26 cellular contexts compared by ENCODE assay signal in genomic region chr1:181349512-181349911, GRCh38.
DNase-seq lines count a peak whose midpoint lies in the region; ATAC-seq, FAIRE-seq and TF ChIP-seq lines count a peak whose summit lies in the region.
"Had no signal": no experiment of that assay in that cellular context is flagged by ENCODE, and none has a peak within 500 bp of the region (broad histone marks: within the 10 kb centered on the region; RNA-seq: fewer than 3 reads in every experiment).

No MANE protein-coding gene starts in this region.

- no peak overlapping the region for H2AK5ac ChIP-seq in neuronal stem cell (ENCODE audit: low read depth, low read length)

- POLR2A ChIA-PET in HepG2 (lab: Yijun Ruan, JAX): no interaction called here
- POLR2A ChIA-PET in GM12878 (lab: Charles Lee): no interaction called here

- H3K27ac ChIP-seq in HepG2 (ENCODE audit: extremely low read length, insufficient read depth, low read length) (no peak overlapping the region), right lobe of liver (no peak overlapping the region), GM12878 (ENCODE audit: control insufficient read depth, insufficient read depth) (no peak overlapping the region), upper lobe of right lung (no peak overlapping the region), neuronal stem cell (replicated peaks; ENCODE audit: low read length) (no peak overlapping the region)
- H3K27ac ChIP-seq: A549; BLaER1 treated with 17β-estradiol and CSF1 and Interleukin-3, amounts not matched to agents 10 nM and 100 nM; KMS-11; PC-9; SJCRH30 had no signal

- no peak overlapping the region for H2BK120ac ChIP-seq in neuronal stem cell (ENCODE audit: low read depth, low read length)

- CTCF ChIA-PET in HepG2 (lab: Yijun Ruan, JAX; ENCODE audit: low intra/inter-chr PET ratio, low total read pairs): no interaction called here
- CTCF ChIA-PET in GM12878 (lab: Yijun Ruan, JAX): no interaction called here

- no peak overlapping the region for H3K18ac ChIP-seq in neuronal stem cell (ENCODE audit: low read length)

- H3K27me3 Mint-ChIP-seq in activated naive CD8-positive, alpha-beta T cell treated with anti-CD3 and anti-CD28 coated beads, Interleukin-2, amount 50 U/mL, for 24 hours: no peaks in the 10 kb centered on the region
- H3K27me3 Mint-ChIP-seq: CD4-positive, alpha-beta T cell had no signal

- H3K4ac ChIP-seq in neuronal stem cell (ENCODE audit: low read length): no peak overlapping the region

- H3K9ac ChIP-seq in HepG2 (ENCODE audit: insufficient read depth, low read depth, low read length): no peak overlapping the region
- no peak overlapping the region for H3K9ac ChIP-seq in GM12878 (ENCODE audit: control insufficient read depth, insufficient read depth, low read length)
- no peak overlapping the region for H3K9ac ChIP-seq in neuronal stem cell (ENCODE audit: low read depth, low read length, poor library complexity)
- H3K9ac ChIP-seq: BLaER1 treated with 17β-estradiol and CSF1 and Interleukin-3, amounts not matched to agents 10 nM and 100 nM; KMS-11 had no signal

- no peaks in the 10 kb centered on the region for H3K79me1 ChIP-seq in neuronal stem cell (ENCODE audit: low read depth, low read length)

- H3K4me1 ChIP-seq in HepG2 (ENCODE audit: insufficient read depth, low read length) (no peaks in the 10 kb centered on the region), right lobe of liver (no peaks in the 10 kb centered on the region), GM12878 (ENCODE audit: control insufficient read depth, insufficient read depth, low read length) (no peaks in the 10 kb centered on the region), upper lobe of right lung (no peaks in the 10 kb centered on the region), neuronal stem cell (ENCODE audit: control insufficient read depth in 2 of 2, insufficient read depth in 1 of 2, low read depth in 1 of 2, low read length in 2 of 2) (no peaks in the 10 kb centered on the region)
- H3K4me1 ChIP-seq: A549, SJCRH30 had no signal

- H3K27ac Mint-ChIP-seq in activated naive CD8-positive, alpha-beta T cell treated with anti-CD3 and anti-CD28 coated beads, Interleukin-2, amount 50 U/mL, for 24 hours: no peak overlapping the region
- H3K27ac Mint-ChIP-seq: CD4-positive, alpha-beta T cell had no signal

- DNase-seq in HepG2 (ENCODE audit: low spot score) (no peak), right lobe of liver (no peak), GM12878 (ENCODE audit: low read depth, low spot score) (no peak), islet precursor cell (peak; percentile 48), upper lobe of right lung (no peak), neuronal stem cell (ENCODE audit: low spot score) (no peak)
- no peak for DNase-seq in activated naive CD8-positive, alpha-beta T cell treated with anti-CD3 and anti-CD28 coated beads, Interleukin-2, amount 50 U/mL, for 24 hours
- DNase-seq: AML-193; CD4-positive, alpha-beta T cell; COR-L47; DMS53; HCEC 1CT; IMR-90; MM.1S; NCI-H2029; NCI-H446; NCI-H524 treated with DMSO at 0.1 percent for 48 hours; NCI-H82; NK-92 treated with Interleukin-12 subunit alpha and Interleukin-12 subunit beta, amount 100 ng/mL, for 24 hours; PC-9; SJCRH30 had no signal

- H3K14ac ChIP-seq in neuronal stem cell (ENCODE audit: low read length): no peak overlapping the region

- H3K27me3 ChIP-seq in HepG2 (ENCODE audit: control insufficient read depth in 1 of 2, insufficient read depth in 2 of 2, low read length in 2 of 2): peaks cover 3 to 31% of the 10 kb centered on the region in 2 experiments; a peak in 3 of 5 replicates
- H3K27me3 ChIP-seq in right lobe of liver: no peaks in the 10 kb centered on the region
- H3K27me3 ChIP-seq in GM12878 (replicated peaks in 1 of 2; ENCODE audit: control insufficient read depth in 2 of 2, insufficient read depth in 2 of 2, low read length in 1 of 2): peaks cover 0 to 9% of the 10 kb centered on the region in 2 experiments; a peak in 2 of 4 replicates
- no peaks in the 10 kb centered on the region for H3K27me3 ChIP-seq in upper lobe of right lung
- peaks cover 0 to 4% (median 0%) of the 10 kb centered on the region in 3 experiments for H3K27me3 ChIP-seq in neuronal stem cell (ENCODE audit: control insufficient read depth in 3 of 3, insufficient read depth in 3 of 3, low read depth in 1 of 3, low read length in 3 of 3)
- H3K27me3 ChIP-seq: BLaER1 treated with 17β-estradiol and CSF1 and Interleukin-3, amounts not matched to agents 10 nM and 100 nM; SJCRH30 had no signal

- H4K91ac ChIP-seq in neuronal stem cell (ENCODE audit: low read depth, low read length, poor library complexity): no peak overlapping the region

- H3K9me3 Mint-ChIP-seq in activated naive CD8-positive, alpha-beta T cell treated with anti-CD3 and anti-CD28 coated beads, Interleukin-2, amount 50 U/mL, for 24 hours: no peaks in the 10 kb centered on the region
- H3K9me3 Mint-ChIP-seq: CD4-positive, alpha-beta T cell had no signal

- H2AFZ ChIP-seq in HepG2 (ENCODE audit: low read length) (no peak overlapping the region), GM12878 (ENCODE audit: control insufficient read depth, low read depth, low read length) (no peak overlapping the region), neuronal stem cell (ENCODE audit: low read length) (no peak overlapping the region)
- H2AFZ ChIP-seq: PC-9 had no signal

- no peak for ATAC-seq in HepG2
- ATAC-seq in right lobe of liver: no peak
- no peak for ATAC-seq in GM12878
- ATAC-seq in upper lobe of right lung: peak; percentile 16
- ATAC-seq in activated naive CD8-positive, alpha-beta T cell treated with anti-CD3 and anti-CD28 coated beads, Interleukin-2, amount 50 U/mL, for 24 hours: no peak
- ATAC-seq: A549, Right ventricle myocardium inferior had no signal

- RAD21 ChIA-PET in GM12878 (lab: Charles Lee; ENCODE audit: unreplicated experiment): no interaction called here

- no peaks in the 10 kb centered on the region for H3K9me3 ChIP-seq in HepG2 (ENCODE audit: low read length)
- no peaks in the 10 kb centered on the region for H3K9me3 ChIP-seq in right lobe of liver
- no peaks in the 10 kb centered on the region for H3K9me3 ChIP-seq in GM12878 (replicated peaks; ENCODE audit: control insufficient read depth, insufficient read depth, low read length)
- no peaks in the 10 kb centered on the region for H3K9me3 ChIP-seq in upper lobe of right lung
- H3K9me3 ChIP-seq in neuronal stem cell (replicated peaks in 1 of 2; ENCODE audit: control insufficient read depth in 2 of 2, insufficient read depth in 1 of 2, low read depth in 1 of 2, low read length in 2 of 2): peaks cover 0 to 2% of the 10 kb centered on the region in 2 donors
- H3K9me3 ChIP-seq: A549; BLaER1 treated with 17β-estradiol and CSF1 and Interleukin-3, amounts not matched to agents 10 nM and 100 nM; SJCRH30 had no signal

- H3K4me3 Mint-ChIP-seq in activated naive CD8-positive, alpha-beta T cell treated with anti-CD3 and anti-CD28 coated beads, Interleukin-2, amount 50 U/mL, for 24 hours: no peak overlapping the region
- H3K4me3 Mint-ChIP-seq: CD4-positive, alpha-beta T cell had no signal

- H4K20me1 ChIP-seq in HepG2 (ENCODE audit: insufficient read depth, low read length) (no peaks in the 10 kb centered on the region), GM12878 (ENCODE audit: control insufficient read depth, insufficient read depth) (no peaks in the 10 kb centered on the region)
- H4K20me1 ChIP-seq: BLaER1 treated with 17β-estradiol and CSF1 and Interleukin-3, amounts not matched to agents 10 nM and 100 nM had no signal

- no peak for TF ChIP-seq RAD21 in HepG2 (CRISPR knock-in tag; IDR thresholded peaks at IDR 0.05)
- no peak for TF ChIP-seq RAD21 in GM12878 (IDR thresholded peaks at IDR 0.05; ENCODE audit: insufficient read depth, low read depth, low read length)

- no peaks in the 10 kb centered on the region for H3K79me2 ChIP-seq in HepG2 (ENCODE audit: insufficient read depth, low read length)
- H3K79me2 ChIP-seq in GM12878 (ENCODE audit: control insufficient read depth, insufficient read depth, low read length): no peaks in the 10 kb centered on the region

- H3K4me2 ChIP-seq in HepG2 (ENCODE audit: low read depth, low read length) (no peak overlapping the region), GM12878 (ENCODE audit: control insufficient read depth, insufficient read depth) (no peak overlapping the region), neuronal stem cell (ENCODE audit: insufficient read depth, low read length, poor library complexity, severe bottlenecking) (no peak overlapping the region)
- H3K4me2 ChIP-seq: A549; BLaER1 treated with 17β-estradiol and CSF1 and Interleukin-3, amounts not matched to agents 10 nM and 100 nM; KMS-11; PC-9 had no signal

- TF ChIP-seq CTCF in HepG2 (CRISPR knock-in tag; IDR thresholded peaks at IDR 0.05) (no peak), right lobe of liver (IDR thresholded peaks at IDR 0.05) (no peak), GM12878 (IDR thresholded peaks at IDR 0.05 in 2 of 3, conservative IDR thresholded peaks at IDR 0.05 in 1 of 3; ENCODE audit: control insufficient read depth in 2 of 3, extremely low read depth in 1 of 3, insufficient read depth in 1 of 3, low read depth in 3 of 3, low read length in 3 of 3) (no peak), upper lobe of right lung (IDR thresholded peaks at IDR 0.05) (no peak)

- intact Hi-C loops in HepG2 (cut with micrococcal nuclease; ENCODE audit: unreplicated experiment) (no loop called here), right lobe of liver (cut with DNase I) (no loop called here), GM12878 (cut with micrococcal nuclease; ENCODE audit: unreplicated experiment) (no loop called here), upper lobe of right lung (cut with DNase I) (no loop called here)

- no peak overlapping the region for H2BK5ac ChIP-seq in neuronal stem cell (ENCODE audit: low read length)

- H3K23ac ChIP-seq in neuronal stem cell (ENCODE audit: low read depth, low read length, poor library complexity): no peak overlapping the region

- 4% methylated on average over 2 of the region's 2 CpGs for WGBS in HepG2 (ENCODE audit: low lambda C conversion rate)
- 89% methylated on average over 1 of the region's 2 CpGs for WGBS in right lobe of liver (ENCODE audit: insufficient coverage, low coverage, low lambda C conversion rate, missing lambda C conversion rate)
- 0% methylated on average over 2 of the region's 2 CpGs for WGBS in GM12878 (ENCODE audit: insufficient coverage, insufficient replicate concordance, low lambda C conversion rate, missing lambda C conversion rate)
- WGBS in neuronal stem cell (ENCODE audit: extremely low coverage in 2 of 2, insufficient read length in 2 of 2, insufficient replicate concordance in 1 of 2), 2 donors: no CpG with 5 or more reads among the region's 2 CpGs

- H3K4me3 ChIP-seq in HepG2 (replicated peaks in 1 of 3; ENCODE audit: insufficient read depth in 1 of 3, low read depth in 2 of 3, low read length in 3 of 3): no peak overlapping the region
- no peak overlapping the region for H3K4me3 ChIP-seq in right lobe of liver
- H3K4me3 ChIP-seq in GM12878: no peak overlapping the region
- no peak overlapping the region for H3K4me3 ChIP-seq in upper lobe of right lung
- no peak overlapping the region for H3K4me3 ChIP-seq in neuronal stem cell (ENCODE audit: low read length in 2 of 2)
- H3K4me3 ChIP-seq: A549; BLaER1 treated with 17β-estradiol and CSF1 and Interleukin-3, amounts not matched to agents 10 nM and 100 nM; PC-9; SJCRH30 had no signal

- H2BK15ac ChIP-seq in neuronal stem cell (ENCODE audit: low read length): no peak overlapping the region

- H3K4me1 Mint-ChIP-seq in activated naive CD8-positive, alpha-beta T cell treated with anti-CD3 and anti-CD28 coated beads, Interleukin-2, amount 50 U/mL, for 24 hours: peaks cover 7% of the 10 kb centered on the region

- H2BK12ac ChIP-seq in neuronal stem cell (ENCODE audit: low read length): no peak overlapping the region

- H3K36me3 ChIP-seq in HepG2 (replicated peaks in 1 of 2; ENCODE audit: control insufficient read depth in 1 of 2, insufficient read depth in 2 of 2, low read length in 2 of 2) (no peaks in the 10 kb centered on the region), right lobe of liver (no peaks in the 10 kb centered on the region), GM12878 (ENCODE audit: control insufficient read depth in 2 of 2, insufficient read depth in 2 of 2, low read length in 1 of 2) (no peaks in the 10 kb centered on the region), upper lobe of right lung (no peaks in the 10 kb centered on the region), neuronal stem cell (replicated peaks in 1 of 2; ENCODE audit: control insufficient read depth in 2 of 2, insufficient read depth in 2 of 2, low read length in 2 of 2) (no peaks in the 10 kb centered on the region)
- H3K36me3 ChIP-seq: BLaER1 treated with 17β-estradiol and CSF1 and Interleukin-3, amounts not matched to agents 10 nM and 100 nM; SJCRH30 had no signal

- in situ Hi-C loops in HepG2 (cut with HindIII; ENCODE audit: extremely low pct_ligation_motif_present, low pct_unique_long_range_greater_than_20kb): no loop called here
- in situ Hi-C loops in GM12878 (cut with MboI): no loop called here

- no peak overlapping the region for H4K8ac ChIP-seq in neuronal stem cell (ENCODE audit: low read depth, low read length)

- TF ChIP-seq EP300 in HepG2 (IDR thresholded peaks at IDR 0.05; ENCODE audit: low read depth in 2 of 2, low read length in 2 of 2) (no peak), HepG2 (CRISPR knock-in tag; IDR thresholded peaks at IDR 0.05; ENCODE audit: borderline replicate concordance) (no peak), GM12878 (IDR thresholded peaks at IDR 0.05; ENCODE audit: borderline replicate concordance in 1 of 2, control insufficient read depth in 1 of 2, low read depth in 2 of 2, low read length in 2 of 2) (no peak)

- FAIRE-seq in HepG2 (lab: Jason Lieb, UNC) (no peak), GM12878 (lab: Jason Lieb, UNC) (no peak)
- FAIRE-seq: A549, H1 had no signal

- SMC1A ChIA-PET in GM12878 (lab: Charles Lee; ENCODE audit: uncharacterized antibody, unreplicated experiment): no interaction called here

- BruUV-seq in HepG2 (replicated peaks; lab: Mats Ljungman, UMichigan) (no TSS peak), GM12878 (replicated peaks; lab: Mats Ljungman, UMichigan) (no TSS peak)

- TF ChIP-seq POLR2A in HepG2 (IDR thresholded peaks at IDR 0.05; ENCODE audit: insufficient read depth in 1 of 2, low read depth in 2 of 2, low read length in 2 of 2): no peak
- TF ChIP-seq POLR2A in right lobe of liver (IDR thresholded peaks at IDR 0.05): no peak
- no peak for TF ChIP-seq POLR2A in GM12878 (IDR thresholded peaks at IDR 0.05; ENCODE audit: low read depth, low read length)

- no peaks in the 10 kb centered on the region for H3K36me3 Mint-ChIP-seq in activated naive CD8-positive, alpha-beta T cell treated with anti-CD3 and anti-CD28 coated beads, Interleukin-2, amount 50 U/mL, for 24 hours (ENCODE audit: low read depth)
